In the genomic region with DNA sequence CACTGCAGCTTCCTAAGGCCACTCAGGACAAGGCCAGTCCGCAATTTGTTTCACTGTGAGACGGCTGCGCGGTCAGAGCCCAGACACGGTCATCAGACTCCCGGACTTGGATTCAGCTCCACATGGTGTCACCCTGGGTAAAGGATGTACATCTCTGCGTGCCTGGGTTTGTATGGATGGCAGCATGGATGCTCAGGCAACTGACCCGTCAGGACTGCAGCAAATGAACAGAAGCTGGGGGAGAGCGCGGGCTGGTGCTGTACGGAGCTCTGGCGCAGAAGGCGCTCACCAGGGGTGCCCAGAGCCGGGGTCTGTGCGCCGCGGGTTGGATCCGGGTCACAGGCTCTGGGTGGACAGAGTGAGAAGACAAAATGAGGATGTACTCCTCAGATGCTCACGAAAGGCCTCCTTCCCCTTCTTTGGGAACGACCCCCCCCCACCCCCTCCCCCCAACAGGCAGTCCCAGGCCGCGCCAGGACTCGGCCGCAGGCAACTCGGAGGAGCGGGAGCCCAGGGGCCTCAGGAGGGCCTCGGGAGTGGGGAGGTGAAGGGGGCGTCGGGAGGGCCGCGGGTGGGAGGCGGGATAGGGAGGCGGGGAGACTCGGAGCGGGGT, we compare ENCODE assay signal across 16 cellular contexts.
DNase-seq lines count a peak whose midpoint lies in the region; ATAC-seq and TF ChIP-seq lines count a peak whose summit lies in the region.
"Had no signal": no experiment of that assay in that cellular context is flagged by ENCODE, and none has a peak within 500 bp of the region (broad histone marks: within the 10 kb centered on the region; RNA-seq: fewer than 3 reads in every experiment).

No MANE protein-coding gene starts in this region.

- H3K9me3 ChIP-seq in HUES6 (ENCODE audit: control insufficient read depth, insufficient read depth, low read depth, low read length): no peaks in the 10 kb centered on the region
- peaks cover 0 to 7% (median 0%) of the 10 kb centered on the region in 3 donors for H3K9me3 ChIP-seq in adrenal gland (replicated peaks in 1 of 3)
- H3K9me3 ChIP-seq: SJCRH30, thyroid gland had no signal

- DNase-seq in dorsolateral prefrontal cortex (peak in 4 of 10 donors; percentile 46 to 56 (median 52)), left kidney (ENCODE audit: low read depth, low spot score) (peak; percentile 75), retinal pigment epithelial cell (ENCODE audit: low read depth) (no peak), adrenal gland (no peak)
- DNase-seq in activated naive CD4-positive, alpha-beta T cell treated with anti-CD3 and anti-CD28 coated beads, Interleukin-2, amount 50 U/mL, for 16 hours: no peak
- DNase-seq: activated naive CD4-positive, alpha-beta T cell treated with anti-CD3 and anti-CD28 coated beads, Interleukin-2, amount 10 ng/mL, durations not matched to agents 7 days and 5 days; Caco-2; IMR-90; kidney; NCI-H524 treated with DMSO at 0.1 percent for 48 hours; occipital lobe; SJCRH30; thyroid gland had no signal

- 27 to 71% (median 38%) methylated on average over 19 to 35 of the region's 35 CpGs for WGBS in adrenal gland, 4 donors

- peak overlapping the region; percentile 39 for H3K4me3 ChIP-seq in HUES6 (ENCODE audit: low read depth, low read length)
- H3K4me3 ChIP-seq in dorsolateral prefrontal cortex: peak overlapping the region in 56 of 59 donors; percentile 3 to 63 (median 44)
- peak overlapping the region; percentile 16 for H3K4me3 ChIP-seq in retinal pigment epithelial cell (ENCODE audit: low read length)
- H3K4me3 ChIP-seq in adrenal gland: no peak overlapping the region
- H3K4me3 ChIP-seq: SJCRH30, thyroid gland had no signal

- H3K36me3 ChIP-seq in HUES6 (ENCODE audit: control insufficient read depth, insufficient read depth, low read length): no peaks in the 10 kb centered on the region
- H3K36me3 ChIP-seq in adrenal gland (replicated peaks in 1 of 2): no peaks in the 10 kb centered on the region
- H3K36me3 ChIP-seq: SJCRH30, thyroid gland had no signal

- H3K27me3 ChIP-seq in HUES6 (ENCODE audit: control insufficient read depth, insufficient read depth, low read length): peaks cover 19% of the 10 kb centered on the region
- peaks cover 0 to 6% (median 0%) of the 10 kb centered on the region in 45 donors for H3K27me3 ChIP-seq in dorsolateral prefrontal cortex
- peaks cover 7% of the 10 kb centered on the region for H3K27me3 ChIP-seq in adrenal gland
- H3K27me3 ChIP-seq: SJCRH30, thyroid gland had no signal

- ATAC-seq in GM19023 (IDR thresholded peaks at IDR 0.05; ENCODE audit: unreplicated experiment) (no peak), GM19035 (IDR thresholded peaks at IDR 0.05; ENCODE audit: unreplicated experiment) (no peak)

- no peak overlapping the region for H3K27ac ChIP-seq in HUES6 (ENCODE audit: low read depth, low read length)
- peak overlapping the region in 28 of 59 donors; percentile 6 to 75 (median 44) for H3K27ac ChIP-seq in dorsolateral prefrontal cortex
- H3K27ac ChIP-seq in adrenal gland: no peak overlapping the region
- H3K27ac ChIP-seq: SJCRH30 had no signal

- H3K9ac ChIP-seq in HUES6 (ENCODE audit: low read length): peak overlapping the region; percentile 29

- no peak for TF ChIP-seq POLR2A in adrenal gland (IDR thresholded peaks at IDR 0.05)

- H3K4me1 ChIP-seq in HUES6 (ENCODE audit: control insufficient read depth, insufficient read depth, low read length): peaks cover 30% of the 10 kb centered on the region
- H3K4me1 ChIP-seq in adrenal gland (replicated peaks in 1 of 2): no peaks in the 10 kb centered on the region
- H3K4me1 ChIP-seq: Caco-2, SJCRH30 had no signal

- TF ChIP-seq CTCF in dorsolateral prefrontal cortex (IDR thresholded peaks at IDR 0.05 in 54 of 56, conservative IDR thresholded peaks at IDR 0.05 in 2 of 56; ENCODE audit: low read depth in 1 of 56, partially characterized antibody in 56 of 56): peak in 3 of 56 donors; percentile 8 to 16 (median 15)
- TF ChIP-seq CTCF in retinal pigment epithelial cell (conservative IDR thresholded peaks at IDR 0.05; ENCODE audit: low read depth, low read length): no peak
- TF ChIP-seq CTCF in adrenal gland (IDR thresholded peaks at IDR 0.05): no peak

- intact Hi-C loops in dorsolateral prefrontal cortex (cut with DNase I) (loop anchor here in 1 of 2 donors (5.0 kb wide), 1 partner anchor 95 kb away; the partner anchor contains the start of gene CXCL12), adrenal gland (cut with DNase I) (no loop called here)

Comparison
In these comparisons a context has a peak if more than half of its experiments do, and no peak if none do; other contexts are left out.
1. H3K4me3 ChIP-seq: peak in HUES6 (single experiment), dorsolateral prefrontal cortex (56 of 59) and retinal pigment epithelial cell (single experiment); none in adrenal gland (0 of 4).